ENCODE assay signal across 9 cellular contexts in genomic region chr16:56970934-56971767, GRCh38. TPM values are rescaled to one million over a fixed set of nuclear protein-coding genes. Genes with fewer than 3 reads are reported as not detected.
DNase-seq lines count a peak whose midpoint lies in the region; ATAC-seq and TF ChIP-seq lines count a peak whose summit lies in the region.
"Had no signal": no experiment of that assay in that cellular context is flagged by ENCODE, and none has a peak within 500 bp of the region (broad histone marks: within the 10 kb centered on the region; RNA-seq: fewer than 3 reads in every experiment).

No MANE protein-coding gene starts in this region.

- H3K9me3 Mint-ChIP-seq in stimulated activated effector memory CD8-positive, alpha-beta T cell treated with anti-CD3 and anti-CD28 coated beads, Interleukin-12 subunit alpha, Interleukin-12 subunit beta, amount 100 ng/mL, for 72 hours, result no peaks in the 10 kb centered on the region

- H3K4me1 Mint-ChIP-seq in stimulated activated effector memory CD8-positive, alpha-beta T cell treated with anti-CD3 and anti-CD28 coated beads, Interleukin-12 subunit alpha, Interleukin-12 subunit beta, amount 100 ng/mL, for 72 hours, result peaks cover 46% of the 10 kb centered on the region

- no peaks in the 10 kb centered on the region for H3K27me3 ChIP-seq in upper lobe of right lung

- DNase-seq in NAMALWA (ENCODE audit: low spot score) (peak; percentile 90), caudate nucleus (lab: John Stamatoyannopoulos, UW) (no peak), GF-D8 (lab: John Stamatoyannopoulos, UW) (no peak), upper lobe of right lung (no peak)
- DNase-seq in stimulated activated effector memory CD8-positive, alpha-beta T cell treated with anti-CD3 and anti-CD28 coated beads, Interleukin-12 subunit alpha, Interleukin-12 subunit beta, amount 100 ng/mL, for 72 hours (ENCODE audit: low spot score in 2 of 2), result no peak
- DNase-seq: dermis blood vessel endothelial cell had no signal

- ATAC-seq in GM19023 (IDR thresholded peaks at IDR 0.05; ENCODE audit: unreplicated experiment), result peak; percentile 65
- ATAC-seq in HG02642 (IDR thresholded peaks at IDR 0.05; ENCODE audit: poor library complexity, unreplicated experiment), result peak; percentile 71
- ATAC-seq in stimulated activated effector memory CD8-positive, alpha-beta T cell treated with anti-CD3 and anti-CD28 coated beads, Interleukin-12 subunit alpha, Interleukin-12 subunit beta, amount 100 ng/mL, for 72 hours, result peak; percentile 72
- ATAC-seq in upper lobe of right lung, result no peak

- no peaks in the 10 kb centered on the region for H3K36me3 ChIP-seq in upper lobe of right lung

- TF ChIP-seq CTCF in upper lobe of right lung (IDR thresholded peaks at IDR 0.05), result no peak

- peak overlapping the region; percentile 67 for H3K27ac Mint-ChIP-seq in stimulated activated effector memory CD8-positive, alpha-beta T cell treated with anti-CD3 and anti-CD28 coated beads, Interleukin-12 subunit alpha, Interleukin-12 subunit beta, amount 100 ng/mL, for 72 hours

- no peak overlapping the region for H3K27ac ChIP-seq in caudate nucleus (ENCODE audit: low read depth, low read length)
- no peak overlapping the region for H3K27ac ChIP-seq in upper lobe of right lung

- intact Hi-C loops in upper lobe of right lung (cut with DNase I), result no loop called here

- peaks cover 3% of the 10 kb centered on the region for H3K4me1 ChIP-seq in upper lobe of right lung

- no peak overlapping the region for H3K4me3 Mint-ChIP-seq in stimulated activated effector memory CD8-positive, alpha-beta T cell treated with anti-CD3 and anti-CD28 coated beads, Interleukin-12 subunit alpha, Interleukin-12 subunit beta, amount 100 ng/mL, for 72 hours

- H3K9me3 ChIP-seq in upper lobe of right lung, result no peaks in the 10 kb centered on the region

- no peaks in the 10 kb centered on the region for H3K36me3 Mint-ChIP-seq in stimulated activated effector memory CD8-positive, alpha-beta T cell treated with anti-CD3 and anti-CD28 coated beads, Interleukin-12 subunit alpha, Interleukin-12 subunit beta, amount 100 ng/mL, for 72 hours

- H3K4me3 ChIP-seq in upper lobe of right lung, result no peak overlapping the region

RNA-seq across cellular contexts. Expression of gene CETP, which starts 9.4 kb away (rescaled TPM):
- 1.9 TPM for total RNA-seq in upper lobe of right lung
- total RNA-seq: H1 had no signal

RNA-seq across cellular contexts. Expression of gene NLRC5, which starts 18.2 kb away (rescaled TPM):
- 44.9 TPM for total RNA-seq in upper lobe of right lung

RNA-seq across cellular contexts. Expression of gene HERPUD1, which starts 39.2 kb away (rescaled TPM):
- total RNA-seq in upper lobe of right lung, result 223 TPM
